In genomic region chr1:31877544-31877943, GRCh38 we compare ENCODE assay signal across 19 cellular contexts.
DNase-seq lines count a peak whose midpoint lies in the region; ATAC-seq, FAIRE-seq and TF ChIP-seq lines count a peak whose summit lies in the region.
"Had no signal": no experiment of that assay in that cellular context is flagged by ENCODE, and none has a peak within 500 bp of the region (broad histone marks: within the 10 kb centered on the region; RNA-seq: fewer than 3 reads in every experiment).

No MANE protein-coding gene starts in this region.

- SMC1A ChIA-PET in GM12878 (lab: Charles Lee; ENCODE audit: uncharacterized antibody, unreplicated experiment), result interaction anchor here (1.0 to 2.6 kb wide), 7 partner anchors 12 to 90 kb away, joined by 3 to 15 read pairs (median 9); no protein-coding TSS in a partner anchor

- H3K4me1 ChIP-seq in Loucy (ENCODE audit: insufficient read depth, low read length, poor library complexity, severe bottlenecking), result peaks cover 3% of the 10 kb centered on the region
- peaks cover 20% of the 10 kb centered on the region for H3K4me1 ChIP-seq in GM12878 (ENCODE audit: control insufficient read depth, insufficient read depth, low read length)
- no peaks in the 10 kb centered on the region for H3K4me1 ChIP-seq in osteoblast (ENCODE audit: insufficient read depth, low read length)

- H3K27ac ChIP-seq in GM12878 (ENCODE audit: control insufficient read depth, insufficient read depth) (no peak overlapping the region), osteoblast (ENCODE audit: low read depth, low read length) (no peak overlapping the region)
- H3K27ac ChIP-seq: Peyer's patch, SK-N-MC had no signal

- TF ChIP-seq EP300 in GM12878 (IDR thresholded peaks at IDR 0.05; ENCODE audit: borderline replicate concordance in 1 of 2, control insufficient read depth in 1 of 2, low read depth in 2 of 2, low read length in 2 of 2), result no peak

- POLR2A ChIA-PET in GM12878 (lab: Charles Lee), result interaction anchor here (0.6 to 2.8 kb wide), 8 partner anchors 12 to 1072 kb away, joined by 3 to 19 read pairs (median 5); partner anchors contain the start of gene PTP4A2

- H3K9me2 ChIP-seq in Loucy (replicated peaks; ENCODE audit: low read depth, low read length), result no peaks in the 10 kb centered on the region

- in situ Hi-C loops in GM12878 (cut with MboI), result no loop called here

- peaks cover 3% of the 10 kb centered on the region for H3K27me3 Mint-ChIP-seq in progenitor cell of endocrine pancreas

- H3K9me3 Mint-ChIP-seq in progenitor cell of endocrine pancreas (ENCODE audit: low read depth), result peaks cover 12% of the 10 kb centered on the region
- H3K9me3 Mint-ChIP-seq: H9 had no signal

- BruUV-seq in GM12878 (replicated peaks; lab: Mats Ljungman, UMichigan), result no TSS peak

- H3K4me3 ChIP-seq in Loucy (ENCODE audit: low read length, poor library complexity, severe bottlenecking) (no peak overlapping the region), GM12878 (no peak overlapping the region), osteoblast (ENCODE audit: insufficient read depth, low read length) (no peak overlapping the region)
- H3K4me3 ChIP-seq: Peyer's patch, SK-N-MC had no signal

- no peaks in the 10 kb centered on the region for H3K36me3 ChIP-seq in Loucy (ENCODE audit: insufficient read depth, low read length)
- H3K36me3 ChIP-seq in GM12878 (ENCODE audit: control insufficient read depth in 2 of 2, insufficient read depth in 2 of 2, low read length in 1 of 2), result no peaks in the 10 kb centered on the region
- H3K36me3 ChIP-seq in osteoblast (ENCODE audit: insufficient read depth, low read length), result no peaks in the 10 kb centered on the region
- H3K36me3 ChIP-seq: Peyer's patch had no signal

- ATAC-seq in GM12878 (no peak), HG03135 (IDR thresholded peaks at IDR 0.05; ENCODE audit: unreplicated experiment) (no peak), SK-N-SH treated with all-trans-retinoic acid at 6 μM for 48 hours (no peak)
- ATAC-seq: CD8-positive, alpha-beta T cell had no signal

- H3K79me2 ChIP-seq in Loucy (ENCODE audit: insufficient read depth, low read length) (no peaks in the 10 kb centered on the region), GM12878 (ENCODE audit: control insufficient read depth, insufficient read depth, low read length) (no peaks in the 10 kb centered on the region), osteoblast (ENCODE audit: insufficient read depth, low read length) (no peaks in the 10 kb centered on the region)

- FAIRE-seq in GM12891 (lab: Jason Lieb, UNC) (peak; percentile 26), GM12878 (lab: Jason Lieb, UNC) (no peak)
- FAIRE-seq: GM19239 had no signal

- H3K4me3 Mint-ChIP-seq in progenitor cell of endocrine pancreas (ENCODE audit: low read depth), result no peak overlapping the region
- H3K4me3 Mint-ChIP-seq: CD8-positive, alpha-beta T cell; H9; T-helper 1 cell treated with Interleukin-12 subunit alpha and Interleukin-12 subunit beta and Interleukin-4 antibody, amounts not matched to agents 30 μg/mL and 1 μg/mL, for 36 hours had no signal

- H3F3A ChIP-seq in Loucy (ENCODE audit: low read depth), result no peaks in the 10 kb centered on the region

- H3K27me3 ChIP-seq in Loucy (ENCODE audit: insufficient read depth, low read length, poor library complexity, severe bottlenecking) (no peaks in the 10 kb centered on the region), GM12878 (replicated peaks in 1 of 2; ENCODE audit: control insufficient read depth in 2 of 2, insufficient read depth in 2 of 2, low read length in 1 of 2) (no peaks in the 10 kb centered on the region), osteoblast (ENCODE audit: insufficient read depth, low read length) (no peaks in the 10 kb centered on the region)
- H3K27me3 ChIP-seq: Peyer's patch had no signal

- no peaks in the 10 kb centered on the region for H3K9me3 ChIP-seq in Loucy (ENCODE audit: insufficient read depth, low read depth, low read length)
- no peaks in the 10 kb centered on the region; the same call in 2 of the 3 replicates for H3K9me3 ChIP-seq in GM12878 (replicated peaks; ENCODE audit: control insufficient read depth, insufficient read depth, low read length)
- H3K9me3 ChIP-seq in osteoblast (ENCODE audit: low read depth, low read length), result no peaks in the 10 kb centered on the region
- H3K9me3 ChIP-seq: Peyer's patch had no signal

- RAD21 ChIA-PET in GM12878 (lab: Charles Lee; ENCODE audit: unreplicated experiment), result interaction anchor here (0.9 to 2.3 kb wide), 6 partner anchors 15 to 86 kb away, joined by 3 to 14 read pairs (median 5); no protein-coding TSS in a partner anchor

- no peak for TF ChIP-seq POLR2A in GM12891 (IDR thresholded peaks at IDR 0.05; ENCODE audit: low read depth, low read length)
- no peak for TF ChIP-seq POLR2A in GM12878 (IDR thresholded peaks at IDR 0.05; ENCODE audit: low read depth, low read length)

- peaks cover 5% of the 10 kb centered on the region for H3K36me3 Mint-ChIP-seq in progenitor cell of endocrine pancreas (ENCODE audit: insufficient read depth)
- H3K36me3 Mint-ChIP-seq: CD8-positive, alpha-beta T cell had no signal

- intact Hi-C loops in GM12878 (cut with micrococcal nuclease; ENCODE audit: unreplicated experiment), result no loop called here

- no peak for TF ChIP-seq RAD21 in GM12878 (IDR thresholded peaks at IDR 0.05; ENCODE audit: insufficient read depth, low read depth, low read length)

- no peak overlapping the region for H3K4me2 ChIP-seq in Loucy (ENCODE audit: low read depth, low read length, poor library complexity, severe bottlenecking)
- H3K4me2 ChIP-seq in GM12878 (ENCODE audit: control insufficient read depth, insufficient read depth), result no peak overlapping the region
- no peak overlapping the region for H3K4me2 ChIP-seq in osteoblast (ENCODE audit: insufficient read depth, low read length)

- peaks cover 23% of the 10 kb centered on the region for H3K4me1 Mint-ChIP-seq in progenitor cell of endocrine pancreas (ENCODE audit: low read depth)

- H3K27ac Mint-ChIP-seq in progenitor cell of endocrine pancreas, result no peak overlapping the region
- H3K27ac Mint-ChIP-seq: CD8-positive, alpha-beta T cell; H9; T-helper 1 cell treated with Interleukin-12 subunit alpha and Interleukin-12 subunit beta and Interleukin-4 antibody, amounts not matched to agents 30 μg/mL and 1 μg/mL, for 36 hours had no signal

- TF ChIP-seq CTCF in Loucy (conservative IDR thresholded peaks at IDR 0.05; ENCODE audit: low read length) (no peak), GM12878 (IDR thresholded peaks at IDR 0.05 in 2 of 3, conservative IDR thresholded peaks at IDR 0.05 in 1 of 3; ENCODE audit: control insufficient read depth in 2 of 3, extremely low read depth in 1 of 3, insufficient read depth in 1 of 3, low read depth in 3 of 3, low read length in 3 of 3) (no peak), osteoblast (IDR thresholded peaks at IDR 0.05; ENCODE audit: extremely low read depth, low read depth, low read length) (no peak), progenitor cell of endocrine pancreas (IDR thresholded peaks at IDR 0.05; ENCODE audit: unreplicated experiment) (no peak)

- no peak for DNase-seq in GM12891 (ENCODE audit: insufficient read length, low spot score)
- DNase-seq in GM12878 (ENCODE audit: low read depth, low spot score), result no peak
- no peak for DNase-seq in osteoblast (ENCODE audit: insufficient read length, low spot score, missing footprints)
- DNase-seq in HK-2 (ENCODE audit: unreplicated experiment), result no peak
- DNase-seq in progenitor cell of endocrine pancreas (ENCODE audit: low spot score, unreplicated experiment), result no peak
- DNase-seq: CD8-positive, alpha-beta T cell; GF-D8; H9; NCI-H1417 treated with DMSO at 0.1 percent for 48 hours; NCI-H1930; NCI-H2171; NCI-H446 treated with DMSO at 0.1 percent for 48 hours had no signal

- CTCF ChIA-PET in GM12878 (lab: Yijun Ruan, JAX), result interaction anchor here (1.1 to 2.0 kb wide), 7 partner anchors 8 to 87 kb away, joined by 3 to 9 read pairs (median 4); no protein-coding TSS in a partner anchor

- H2AFZ ChIP-seq in Loucy (ENCODE audit: low read length), result peak overlapping the region; percentile 87
- H2AFZ ChIP-seq in GM12878 (ENCODE audit: control insufficient read depth, low read depth, low read length), result peak overlapping the region; percentile 61
- H2AFZ ChIP-seq in osteoblast (ENCODE audit: low read length), result peak overlapping the region; percentile 78

- H3K9ac ChIP-seq in Loucy (ENCODE audit: low read depth, low read length, poor library complexity, severe bottlenecking) (no peak overlapping the region), GM12878 (ENCODE audit: control insufficient read depth, insufficient read depth, low read length) (no peak overlapping the region)

- H4K20me1 ChIP-seq in Loucy (ENCODE audit: insufficient read depth, low read length, poor library complexity, severe bottlenecking), result no peaks in the 10 kb centered on the region
- no peaks in the 10 kb centered on the region for H4K20me1 ChIP-seq in GM12878 (ENCODE audit: control insufficient read depth, insufficient read depth)
- H4K20me1 ChIP-seq in osteoblast (ENCODE audit: insufficient read depth, low read length), result no peaks in the 10 kb centered on the region

- WGBS in GM12878 (ENCODE audit: insufficient coverage, insufficient replicate concordance, low lambda C conversion rate, missing lambda C conversion rate), result 82% methylated on average over 4 of the region's 4 CpGs

TF ChIP-seq in GM12891, 5 proteins besides CTCF, POLR2A, EP300 and RAD21:
- TF ChIP-seq PAX5 (IDR thresholded peaks at IDR 0.05; ENCODE audit: insufficient read depth, low read length, severe bottlenecking) (no peak), POLR2AphosphoS5 (IDR thresholded peaks at IDR 0.05; ENCODE audit: low read depth, low read length) (no peak)

TF ChIP-seq in GM12878, 131 proteins besides CTCF, POLR2A, EP300 and RAD21 (continues in another document):
- TF ChIP-seq ZBED1 (IDR thresholded peaks at IDR 0.05; ENCODE audit: borderline replicate concordance) (no peak), HDGF (IDR thresholded peaks at IDR 0.05) (no peak)

TF ChIP-seq in SK-N-SH treated with all-trans-retinoic acid at 6 μM for 48 hours, 23 proteins besides CTCF, POLR2A, EP300 and RAD21 (continues in another document):
- TF ChIP-seq ZC3H10 (CRISPR knock-in tag; IDR thresholded peaks at IDR 0.05) (no peak), ZFP3 (CRISPR knock-in tag; IDR thresholded peaks at IDR 0.05) (no peak), CREB5 (CRISPR knock-in tag; IDR thresholded peaks at IDR 0.05; ENCODE audit: low read depth) (no peak)
